Comparison of ENCODE assay signal across 7 cellular contexts in genomic region chr6:37705239-37706051, GRCh38. TPM values are rescaled to one million over a fixed set of nuclear protein-coding genes. Genes with fewer than 3 reads are reported as not detected.
A peak's percentile ranks its signal among the peaks of the same experiment; 100 is the strongest.
DNase-seq lines count a peak whose midpoint lies in the region; ATAC-seq and TF ChIP-seq lines count a peak whose summit lies in the region.

No MANE protein-coding gene starts in this region.

- ATAC-seq in GM18867 (IDR thresholded peaks at IDR 0.05; ENCODE audit: unreplicated experiment): peak; percentile 63
- ATAC-seq in activated B cell treated with CpG ODN at 0.5 μM for 24 hours (ENCODE audit: low read depth): peak; percentile 91
- no peak for ATAC-seq in HG03521 (IDR thresholded peaks at IDR 0.05; ENCODE audit: unreplicated experiment)

- H3K36me3 ChIP-seq in KMS-11 (ENCODE audit: insufficient read depth): no peaks in the 10 kb centered on the region

- POLR2A ChIA-PET in activated B cell treated with CpG ODN at 0.5 μM for 24 hours (lab: Charles Lee): interaction anchor here (0.5 to 1.2 kb wide), 4 partner anchors 113 to 998 kb away, joined by 3 to 7 read pairs (median 4); no protein-coding TSS in a partner anchor

- no peak overlapping the region for H3K9ac ChIP-seq in KMS-11

- H3K4me2 ChIP-seq in KMS-11: peak overlapping the region; percentile 30; the same call in 1 of the 2 replicates

- H3K27me3 Mint-ChIP-seq in activated B cell treated with CpG ODN at 0.5 μM for 24 hours: no peaks in the 10 kb centered on the region

- H3K36me3 Mint-ChIP-seq in activated B cell treated with CpG ODN at 0.5 μM for 24 hours (ENCODE audit: low read depth): no peaks in the 10 kb centered on the region

- intact Hi-C loops in activated B cell treated with CpG ODN at 0.5 μM for 24 hours (cut with micrococcal nuclease): loop anchor here (1.0 to 5.0 kb wide), 6 partner anchors 8 to 967 kb away; partner anchors contain the start of gene MDGA1

- no peaks in the 10 kb centered on the region for H3K79me2 ChIP-seq in KMS-11 (ENCODE audit: insufficient read depth, low read depth)

- DNase-seq in activated B cell treated with CpG ODN at 0.5 μM for 24 hours: peak; percentile 72
- peak in 56 of 61 donors; percentile 42 to 91 (median 73) for DNase-seq in caudate nucleus (lab: John Stamatoyannopoulos, UW)
- DNase-seq in iris pigment epithelial cell (ENCODE audit: low read depth): peak; percentile 92
- DNase-seq in smooth muscle cell of the brain vasculature (ENCODE audit: low read depth, low spot score): peak; percentile 75

- H3K4me1 Mint-ChIP-seq in activated B cell treated with CpG ODN at 0.5 μM for 24 hours: peaks cover 24% of the 10 kb centered on the region

- H3K4me3 ChIP-seq in KMS-11 (IDR thresholded peaks at IDR 0.05; ENCODE audit: insufficient read depth, low read depth, low read length): no peak overlapping the region

- H3K27me3 ChIP-seq in KMS-11 (ENCODE audit: insufficient read depth, low read depth): no peaks in the 10 kb centered on the region

- peaks cover 8% of the 10 kb centered on the region for H3K4me1 ChIP-seq in KMS-11 (ENCODE audit: low read depth, poor library complexity, severe bottlenecking)

- peak overlapping the region; percentile 63; the same call in 1 of the 2 replicates for H2AFZ ChIP-seq in KMS-11 (ENCODE audit: low read depth)

- H3K27ac ChIP-seq in KMS-11 (no peak overlapping the region), caudate nucleus (ENCODE audit: low read depth, low read length) (peak overlapping the region; percentile 90)

- no peaks in the 10 kb centered on the region for H3K9me3 Mint-ChIP-seq in activated B cell treated with CpG ODN at 0.5 μM for 24 hours

- CTCF ChIA-PET in activated B cell treated with CpG ODN at 0.5 μM for 24 hours (lab: Charles Lee): interaction anchor here (0.5 to 1.5 kb wide), 8 partner anchors 9 to 865 kb away, joined by 3 to 5 read pairs (median 3); no protein-coding TSS in a partner anchor

- TF ChIP-seq CTCF in KMS-11 (conservative IDR thresholded peaks at IDR 0.05; ENCODE audit: low read depth, low read length) (peak; percentile 51), activated B cell treated with CpG ODN at 0.5 μM for 24 hours (IDR thresholded peaks at IDR 0.05) (no peak)

- no peaks in the 10 kb centered on the region for H4K20me1 ChIP-seq in KMS-11 (ENCODE audit: insufficient read depth)

- H3K4me3 Mint-ChIP-seq in activated B cell treated with CpG ODN at 0.5 μM for 24 hours: peak overlapping the region; percentile 86

- peak overlapping the region; percentile 71 for H3K27ac Mint-ChIP-seq in activated B cell treated with CpG ODN at 0.5 μM for 24 hours

RNA-seq across cellular contexts. Expression of gene MDGA1, which starts 7.8 kb away (rescaled TPM):
- 6.1 and 6.7 TPM in 2 replicates for total RNA-seq in activated B cell treated with CpG ODN at 0.5 μM for 24 hours
